Comparison of ENCODE assay signal across 21 cellular contexts in genomic region chr19:2306971-2307370, GRCh38. TPM values are rescaled to one million over a fixed set of nuclear protein-coding genes. Genes with fewer than 3 reads are reported as not detected.
DNase-seq lines count a peak whose midpoint lies in the region; ATAC-seq lines count a peak whose summit lies in the region.
"Had no signal": no experiment of that assay in that cellular context is flagged by ENCODE, and none has a peak within 500 bp of the region (broad histone marks: within the 10 kb centered on the region; RNA-seq: fewer than 3 reads in every experiment).

No MANE protein-coding gene starts in this region.

- H3K27ac ChIP-seq in neuronal stem cell (replicated peaks; ENCODE audit: low read length), result no peak overlapping the region
- H3K27ac ChIP-seq: 22Rv1; BLaER1 treated with 17β-estradiol and CSF1 and Interleukin-3, amounts not matched to agents 10 nM and 100 nM; PC-9 had no signal

- peaks cover 16% of the 10 kb centered on the region for H3K27me3 Mint-ChIP-seq in activated naive CD4-positive, alpha-beta T cell treated with anti-CD3 and anti-CD28 coated beads, Interleukin-2, amount 50 U/mL, for 24 hours
- H3K27me3 Mint-ChIP-seq in T-helper 17 cell, result peaks cover 66% of the 10 kb centered on the region
- H3K27me3 Mint-ChIP-seq in effector memory CD8-positive, alpha-beta T cell, result peaks cover 61 to 82% of the 10 kb centered on the region in 2 donors

- H3K36me3 Mint-ChIP-seq in activated naive CD4-positive, alpha-beta T cell treated with anti-CD3 and anti-CD28 coated beads, Interleukin-2, amount 50 U/mL, for 24 hours, result peaks cover 1% of the 10 kb centered on the region
- peaks cover 4% of the 10 kb centered on the region for H3K36me3 Mint-ChIP-seq in T-helper 17 cell (ENCODE audit: low read depth)
- peaks cover 34% of the 10 kb centered on the region for H3K36me3 Mint-ChIP-seq in effector memory CD8-positive, alpha-beta T cell (ENCODE audit: insufficient read depth)

- H3K4me1 Mint-ChIP-seq in activated naive CD4-positive, alpha-beta T cell treated with anti-CD3 and anti-CD28 coated beads, Interleukin-2, amount 50 U/mL, for 24 hours, result peaks cover 10% of the 10 kb centered on the region
- peaks cover 12% of the 10 kb centered on the region for H3K4me1 Mint-ChIP-seq in T-helper 17 cell
- peaks cover 9 to 10% of the 10 kb centered on the region in 2 donors for H3K4me1 Mint-ChIP-seq in effector memory CD8-positive, alpha-beta T cell (ENCODE audit: low read depth in 2 of 2)

- no peaks in the 10 kb centered on the region for H3K9me3 ChIP-seq in T-helper 17 cell (ENCODE audit: control insufficient read depth, low read length, poor library complexity, severe bottlenecking)
- H3K9me3 ChIP-seq in neuronal stem cell (replicated peaks in 1 of 2; ENCODE audit: control insufficient read depth in 2 of 2, insufficient read depth in 1 of 2, low read depth in 1 of 2, low read length in 2 of 2), result no peaks in the 10 kb centered on the region
- H3K9me3 ChIP-seq: BLaER1 treated with 17β-estradiol and CSF1 and Interleukin-3, amounts not matched to agents 10 nM and 100 nM had no signal

- H3K27ac Mint-ChIP-seq in activated naive CD4-positive, alpha-beta T cell treated with anti-CD3 and anti-CD28 coated beads, Interleukin-2, amount 50 U/mL, for 24 hours, result no peak overlapping the region
- H3K27ac Mint-ChIP-seq in T-helper 17 cell, result peak overlapping the region; percentile 59
- H3K27ac Mint-ChIP-seq in effector memory CD8-positive, alpha-beta T cell, result no peak overlapping the region
- H3K27ac Mint-ChIP-seq: HFFc6 had no signal

- peak overlapping the region; percentile 75 for H2BK15ac ChIP-seq in neuronal stem cell (ENCODE audit: low read length)

- H2BK120ac ChIP-seq in neuronal stem cell (ENCODE audit: low read depth, low read length), result no peak overlapping the region

- H3K27me3 ChIP-seq in neuronal stem cell (ENCODE audit: control insufficient read depth in 3 of 3, insufficient read depth in 3 of 3, low read depth in 1 of 3, low read length in 3 of 3), result peaks cover 0 to 80% (median 28%) of the 10 kb centered on the region in 3 experiments

- H3K79me1 ChIP-seq in neuronal stem cell (ENCODE audit: low read depth, low read length), result no peaks in the 10 kb centered on the region

- H4K91ac ChIP-seq in neuronal stem cell (ENCODE audit: low read depth, low read length, poor library complexity), result no peak overlapping the region

- H2AK5ac ChIP-seq in neuronal stem cell (ENCODE audit: low read depth, low read length), result peak overlapping the region; percentile 78

- peak overlapping the region; percentile 61 for H3K23ac ChIP-seq in neuronal stem cell (ENCODE audit: low read depth, low read length, poor library complexity)

- H3K18ac ChIP-seq in neuronal stem cell (ENCODE audit: low read length), result peak overlapping the region; percentile 4

- no peak overlapping the region for H4K8ac ChIP-seq in neuronal stem cell (ENCODE audit: low read depth, low read length)

- no peak overlapping the region for H3K4me2 ChIP-seq in neuronal stem cell (ENCODE audit: insufficient read depth, low read length, poor library complexity, severe bottlenecking)
- H3K4me2 ChIP-seq: PC-9 had no signal

- H3K36me3 ChIP-seq in neuronal stem cell (replicated peaks in 1 of 2; ENCODE audit: control insufficient read depth in 2 of 2, insufficient read depth in 2 of 2, low read length in 2 of 2), result no peaks in the 10 kb centered on the region

- DNase-seq in activated naive CD4-positive, alpha-beta T cell (lab: John Stamatoyannopoulos, UW), result no peak
- DNase-seq in T-helper 17 cell (no peak), epidermal melanocyte (ENCODE audit: insufficient read length, low spot score) (peak; percentile 0), neuronal stem cell (ENCODE audit: low spot score) (no peak), foreskin melanocyte (no peak)
- DNase-seq in central memory CD4-positive, alpha-beta T cell, result no peak
- DNase-seq in effector memory CD8-positive, alpha-beta T cell, result no peak
- DNase-seq: GF-D8, GOT3, HFFc6, NCI-H1092, NCI-H146, NCI-H2107, NCI-H2227 treated with DMSO at 0.1 percent for 48 hours, NCI-H524, PC-9 had no signal

- H3K4me3 ChIP-seq in neuronal stem cell (ENCODE audit: low read length in 2 of 2), result no peak overlapping the region
- H3K4me3 ChIP-seq: PC-9 had no signal

- no peak overlapping the region for H3K14ac ChIP-seq in neuronal stem cell (ENCODE audit: low read length)

- no peak overlapping the region for H2BK5ac ChIP-seq in neuronal stem cell (ENCODE audit: low read length)

- peak overlapping the region; percentile 65 for H3K4me3 Mint-ChIP-seq in activated naive CD4-positive, alpha-beta T cell treated with anti-CD3 and anti-CD28 coated beads, Interleukin-2, amount 50 U/mL, for 24 hours
- peak overlapping the region; percentile 53 for H3K4me3 Mint-ChIP-seq in T-helper 17 cell
- H3K4me3 Mint-ChIP-seq in effector memory CD8-positive, alpha-beta T cell, result no peak overlapping the region
- H3K4me3 Mint-ChIP-seq: HFFc6 had no signal

- H3K9ac ChIP-seq in neuronal stem cell (ENCODE audit: low read depth, low read length, poor library complexity), result no peak overlapping the region

- H2AFZ ChIP-seq in neuronal stem cell (ENCODE audit: low read length), result no peak overlapping the region
- H2AFZ ChIP-seq: PC-9 had no signal

- H2BK12ac ChIP-seq in neuronal stem cell (ENCODE audit: low read length), result no peak overlapping the region

- ATAC-seq in T-helper 17 cell, result no peak
- ATAC-seq in effector memory CD8-positive, alpha-beta T cell (replicated peaks), result no peak

- no peaks in the 10 kb centered on the region for H3K9me3 Mint-ChIP-seq in activated naive CD4-positive, alpha-beta T cell treated with anti-CD3 and anti-CD28 coated beads, Interleukin-2, amount 50 U/mL, for 24 hours
- H3K9me3 Mint-ChIP-seq in effector memory CD8-positive, alpha-beta T cell, result no peaks in the 10 kb centered on the region
- H3K9me3 Mint-ChIP-seq: HFFc6 had no signal

- WGBS in neuronal stem cell (ENCODE audit: extremely low coverage in 2 of 2, insufficient read length in 2 of 2, insufficient replicate concordance in 1 of 2), 2 donors, result no CpG with 5 or more reads among the region's 17 CpGs

- no peak overlapping the region for H3K4ac ChIP-seq in neuronal stem cell (ENCODE audit: low read length)

- H3K4me1 ChIP-seq in neuronal stem cell (ENCODE audit: control insufficient read depth in 2 of 2, insufficient read depth in 1 of 2, low read depth in 1 of 2, low read length in 2 of 2), result peaks cover 8 to 11% of the 10 kb centered on the region in 2 donors

RNA-seq across cellular contexts. Expression of gene LINGO3, which starts 1.0 kb away (rescaled TPM):
- under 1 TPM; 0.20 to 0.29 TPM for total RNA-seq in T-helper 17 cell
- polyA plus RNA-seq in neuronal stem cell (2013, experiment 1 of 2), result 0.99 TPM
- 1.1 TPM for polyA plus RNA-seq in neuronal stem cell (2013, experiment 2 of 2)
- total RNA-seq: HFFc6, MCF 10A, PC-9 had no signal

RNA-seq across cellular contexts. Expression of gene LSM7, which starts 21.4 kb away (rescaled TPM):
- 10 to 100 TPM; 71.5 to 72.2 TPM for total RNA-seq in T-helper 17 cell
- polyA plus RNA-seq in neuronal stem cell (2013, experiment 1 of 2), result 368 TPM
- 371 TPM for polyA plus RNA-seq in neuronal stem cell (2013, experiment 2 of 2)

RNA-seq across cellular contexts. Expression of gene SPPL2B, which starts 21.5 kb away (rescaled TPM):
- 10 to 100 TPM; 73.2 to 86.1 TPM for total RNA-seq in T-helper 17 cell
- polyA plus RNA-seq in neuronal stem cell (2013, experiment 1 of 2), result 32.8 TPM
- 31.5 TPM for polyA plus RNA-seq in neuronal stem cell (2013, experiment 2 of 2)

RNA-seq across cellular contexts. Expression of gene PEAK3, which starts 25.0 kb away (rescaled TPM):
- total RNA-seq in T-helper 17 cell, result not detected
- polyA plus RNA-seq in neuronal stem cell (2013, experiment 1 of 2), result not detected
- polyA plus RNA-seq in neuronal stem cell (2013, experiment 2 of 2), result not detected
- total RNA-seq: Daoy, MCF 10A, PC-9 had no signal

RNA-seq across cellular contexts. Expression of gene JSRP1, which starts 50.8 kb away (rescaled TPM):
- 1 to 10 TPM in 1 of 2 donors, under 1 TPM in 1; 0.55 to 1.0 TPM for total RNA-seq in T-helper 17 cell
- polyA plus RNA-seq in neuronal stem cell (2013, experiment 1 of 2), result 0.22 TPM
- polyA plus RNA-seq in neuronal stem cell (2013, experiment 2 of 2), result 0.15 TPM

Comparison
In these comparisons a context has a peak if more than half of its experiments do, and no peak if none do; other contexts are left out.
1. H3K4me3 Mint-ChIP-seq: peak in activated naive CD4-positive, alpha-beta T cell treated with anti-CD3 and anti-CD28 coated beads, Interleukin-2, amount 50 U/mL, for 24 hours (single experiment) and T-helper 17 cell (single experiment); none in effector memory CD8-positive, alpha-beta T cell (0 of 2).